14 cellular contexts compared by ENCODE assay signal in the genomic region with DNA sequence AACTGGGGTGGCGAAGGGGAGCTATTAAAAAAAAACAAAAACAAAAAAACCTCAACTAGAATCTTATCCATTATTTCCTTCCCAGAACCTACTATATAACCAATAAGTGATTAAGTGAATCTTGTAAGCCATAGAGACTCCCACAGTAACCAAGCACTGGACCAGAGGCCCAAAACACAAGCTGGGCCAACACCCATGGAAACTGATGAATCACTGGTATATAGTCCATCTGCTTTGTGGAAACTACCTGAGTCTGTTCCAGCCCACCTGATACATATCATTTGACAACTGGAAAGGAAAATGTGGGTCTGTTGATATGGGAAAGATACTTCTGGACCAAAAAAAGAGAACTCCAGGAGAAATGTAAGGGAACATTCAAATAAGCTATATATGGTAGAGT.
"Had no signal": no experiment of that assay in that cellular context is flagged by ENCODE, and none has a peak within 500 bp of the region (broad histone marks: within the 10 kb centered on the region; RNA-seq: fewer than 3 reads in every experiment).

No MANE protein-coding gene starts in this region.

- H3K4me3 Mint-ChIP-seq: activated T-helper 1 cell treated with anti-CD3 and anti-CD28 coated beads, Interleukin-12 subunit alpha, Interleukin-12 subunit beta, Interleukin-2, Interleukin-4 antibody, amounts not matched to agents 30 ng/mL and 10 ng/mL and 1 ng/mL, durations not matched to agents 14 hours and 24 hours and 36 hours; natural killer cell treated with Interleukin-12 subunit alpha and Interleukin-12 subunit beta and Interleukin-15 and Interleukin-18, amount 100 ng/mL, for 72 hours; type B pancreatic cell had no signal

- H3K36me3 ChIP-seq: colonic mucosa, suprapubic skin had no signal

- H3K36me3 Mint-ChIP-seq: natural killer cell treated with Interleukin-12 subunit alpha and Interleukin-12 subunit beta and Interleukin-15 and Interleukin-18, amount 100 ng/mL, for 72 hours; type B pancreatic cell had no signal

- H3K27me3 ChIP-seq: colonic mucosa, suprapubic skin had no signal

- H3K27me3 Mint-ChIP-seq: type B pancreatic cell had no signal

- H3K27ac ChIP-seq: colonic mucosa, suprapubic skin had no signal

- H3K27ac Mint-ChIP-seq: activated T-helper 1 cell treated with anti-CD3 and anti-CD28 coated beads, Interleukin-12 subunit alpha, Interleukin-12 subunit beta, Interleukin-2, Interleukin-4 antibody, amounts not matched to agents 30 ng/mL and 10 ng/mL and 1 ng/mL, durations not matched to agents 14 hours and 24 hours and 36 hours; natural killer cell treated with Interleukin-12 subunit alpha and Interleukin-12 subunit beta and Interleukin-15 and Interleukin-18, amount 100 ng/mL, for 72 hours; type B pancreatic cell had no signal

- ATAC-seq: left lobe of liver; natural killer cell treated with Interleukin-12 subunit alpha and Interleukin-12 subunit beta and Interleukin-15 and Interleukin-18, amount 100 ng/mL, for 72 hours had no signal

- H3K9me3 Mint-ChIP-seq: activated T-helper 1 cell treated with anti-CD3 and anti-CD28 coated beads, Interleukin-12 subunit alpha, Interleukin-12 subunit beta, Interleukin-2, Interleukin-4 antibody, amounts not matched to agents 30 ng/mL and 10 ng/mL and 1 ng/mL, durations not matched to agents 14 hours and 24 hours and 36 hours; natural killer cell treated with Interleukin-12 subunit alpha and Interleukin-12 subunit beta and Interleukin-15 and Interleukin-18, amount 100 ng/mL, for 72 hours; type B pancreatic cell had no signal

- H3K4me3 ChIP-seq: colonic mucosa, suprapubic skin had no signal

- H3K9me3 ChIP-seq: colonic mucosa, suprapubic skin had no signal

- DNase-seq: activated naive CD4-positive, alpha-beta T cell; central memory CD4-positive, alpha-beta T cell; colonic mucosa; erythroblast; islet precursor cell; posterior cingulate gyrus; stimulated activated CD4-positive, alpha-beta T cell treated with anti-CD3 and anti-CD28 coated beads, Interleukin-15, amount 100 ng/mL, for 24 hours; stimulated activated CD4-positive, alpha-beta T cell treated with anti-CD3 and anti-CD28 coated beads, Interleukin-4, amount 100 ng/mL, for 1 hour; stimulated activated naive CD4-positive, alpha-beta T cell had no signal

- H3K4me1 ChIP-seq: colonic mucosa, suprapubic skin had no signal
